Comparison of ENCODE assay signal across 18 cellular contexts in the genomic region with DNA sequence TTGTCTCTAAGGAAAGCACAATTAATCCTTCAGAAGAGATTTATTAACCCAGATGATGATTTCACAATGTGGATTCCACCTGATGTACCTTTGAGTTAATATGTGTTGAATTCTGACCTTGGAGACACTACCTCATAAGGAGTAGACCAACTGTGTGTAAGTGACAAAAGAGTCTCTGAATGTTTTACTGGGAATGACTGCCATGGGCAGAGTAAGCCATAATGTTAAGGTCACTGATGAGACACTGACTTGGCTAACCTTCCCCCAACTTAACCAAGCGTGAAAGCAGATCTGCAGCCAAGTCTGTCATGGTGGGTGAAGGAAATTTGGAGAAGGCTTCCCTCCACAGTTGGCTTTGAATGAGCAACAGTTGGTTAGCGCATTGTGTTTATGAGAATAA.
A peak's percentile ranks its signal among the peaks of the same experiment; 100 is the strongest.
DNase-seq lines count a peak whose midpoint lies in the region; ATAC-seq, FAIRE-seq and TF ChIP-seq lines count a peak whose summit lies in the region.
"Had no signal": no experiment of that assay in that cellular context is flagged by ENCODE, and none has a peak within 500 bp of the region (broad histone marks: within the 10 kb centered on the region; RNA-seq: fewer than 3 reads in every experiment).

No MANE protein-coding gene starts in this region.

- DNase-seq in astrocyte (ENCODE audit: low read depth) = peak; percentile 20
- DNase-seq in kidney tubule cell (ENCODE audit: low spot score) = peak; percentile 89
- DNase-seq in middle frontal gyrus (ENCODE audit: extremely low spot score, low spot score) = no peak
- DNase-seq in mesendoderm = no peak
- DNase-seq in activated T-cell treated with anti-CD3 and anti-CD28 coated beads, Interleukin-2, amount 50 U/mL, for 24 hours = no peak
- DNase-seq: ACHN; Calu3; CD4-positive, CD25-positive, alpha-beta regulatory T cell; DMS 273 treated with DMSO at 0.1 percent for 48 hours; DMS79; H9 had no signal

- H3K36me3 ChIP-seq in HEK293 (ENCODE audit: control insufficient read depth in 2 of 2, insufficient read depth in 1 of 2, low read length in 2 of 2) = no peaks in the 10 kb centered on the region
- H3K36me3 ChIP-seq in astrocyte (ENCODE audit: insufficient read depth, low read length) = no peaks in the 10 kb centered on the region
- H3K36me3 ChIP-seq in mesendoderm (ENCODE audit: control insufficient read depth, insufficient read depth, low read length) = no peaks in the 10 kb centered on the region
- H3K36me3 ChIP-seq: BLaER1 treated with 17β-estradiol and CSF1 and Interleukin-3, amounts not matched to agents 10 nM and 100 nM had no signal

- no peak overlapping the region for H3K4me3 Mint-ChIP-seq in astrocyte (ENCODE audit: unreplicated experiment)
- no peak overlapping the region for H3K4me3 Mint-ChIP-seq in activated T-cell treated with anti-CD3 and anti-CD28 coated beads, Interleukin-2, amount 50 U/mL, for 24 hours
- H3K4me3 Mint-ChIP-seq: CD4-positive, CD25-positive, alpha-beta regulatory T cell; GM23338; H9; IgD-negative memory B cell had no signal

- no peak overlapping the region for H3K56ac ChIP-seq in mesendoderm (ENCODE audit: low read length)

- H2AK5ac ChIP-seq in mesendoderm (ENCODE audit: low read length) = no peak overlapping the region

- no peak overlapping the region for H2AFZ ChIP-seq in astrocyte (ENCODE audit: low read depth, low read length)
- H2AFZ ChIP-seq: GM23338 had no signal

- H3K4me1 ChIP-seq in HEK293 (ENCODE audit: control insufficient read depth, insufficient read depth, low read length) = no peaks in the 10 kb centered on the region
- H3K4me1 ChIP-seq in astrocyte (ENCODE audit: insufficient read depth, low read length) = no peaks in the 10 kb centered on the region
- no peaks in the 10 kb centered on the region for H3K4me1 ChIP-seq in mesendoderm (ENCODE audit: control insufficient read depth, low read depth, low read length)
- H3K4me1 ChIP-seq: BLaER1 treated with 17β-estradiol and CSF1 and Interleukin-3, amounts not matched to agents 10 nM and 100 nM had no signal

- no peak overlapping the region for H3K4me3 ChIP-seq in HEK293 (ENCODE audit: low read depth, low read length)
- H3K4me3 ChIP-seq in astrocyte (ENCODE audit: insufficient read depth, low read depth, low read length) = no peak overlapping the region
- no peak overlapping the region for H3K4me3 ChIP-seq in mesendoderm (ENCODE audit: low read length)
- H3K4me3 ChIP-seq: BLaER1 treated with 17β-estradiol and CSF1 and Interleukin-3, amounts not matched to agents 10 nM and 100 nM; GM12878; GM23338 had no signal

- no peaks in the 10 kb centered on the region for H3K79me1 ChIP-seq in mesendoderm (ENCODE audit: low read length)

- no peak overlapping the region for H4K8ac ChIP-seq in mesendoderm (ENCODE audit: low read depth, low read length)

- POLR2A ChIA-PET in HEK293 (lab: Yijun Ruan, JAX) = no interaction called here

- H3K36me3 Mint-ChIP-seq in astrocyte (ENCODE audit: low read depth, unreplicated experiment) = no peaks in the 10 kb centered on the region
- no peaks in the 10 kb centered on the region for H3K36me3 Mint-ChIP-seq in activated T-cell treated with anti-CD3 and anti-CD28 coated beads, Interleukin-2, amount 50 U/mL, for 24 hours (ENCODE audit: low read depth)
- H3K36me3 Mint-ChIP-seq: CD4-positive, CD25-positive, alpha-beta regulatory T cell; IgD-negative memory B cell had no signal

- H3K79me2 ChIP-seq in astrocyte (ENCODE audit: insufficient read depth, low read length) (no peaks in the 10 kb centered on the region), mesendoderm (ENCODE audit: control insufficient read depth, insufficient read depth, low read length) (no peaks in the 10 kb centered on the region)

- no peak overlapping the region for H2BK120ac ChIP-seq in mesendoderm (ENCODE audit: low read depth, low read length)

- no peak for ATAC-seq in HG02759 (IDR thresholded peaks at IDR 0.05; ENCODE audit: unreplicated experiment)
- ATAC-seq: GM12878, GM23338 had no signal

- H3K9me3 ChIP-seq in HEK293 (ENCODE audit: control insufficient read depth, insufficient read depth, low read depth, low read length) (no peaks in the 10 kb centered on the region; the same call in 1 of the 2 replicates), astrocyte (ENCODE audit: insufficient read depth, low read depth, low read length) (no peaks in the 10 kb centered on the region)

- WGBS in mesendoderm (ENCODE audit: extremely low coverage, insufficient coverage, low lambda C conversion rate) = no CpG with 5 or more reads among the region's 2 CpGs

- no peaks in the 10 kb centered on the region for H3K27me3 Mint-ChIP-seq in astrocyte (ENCODE audit: low read depth, unreplicated experiment)
- no peaks in the 10 kb centered on the region for H3K27me3 Mint-ChIP-seq in activated T-cell treated with anti-CD3 and anti-CD28 coated beads, Interleukin-2, amount 50 U/mL, for 24 hours
- H3K27me3 Mint-ChIP-seq: CD4-positive, CD25-positive, alpha-beta regulatory T cell; IgD-negative memory B cell had no signal

- H3K9ac ChIP-seq in astrocyte (ENCODE audit: low read length) = no peak overlapping the region
- no peak overlapping the region for H3K9ac ChIP-seq in mesendoderm (ENCODE audit: low read length)
- H3K9ac ChIP-seq: BLaER1 treated with 17β-estradiol and CSF1 and Interleukin-3, amounts not matched to agents 10 nM and 100 nM had no signal

- H3K27me3 ChIP-seq in astrocyte (ENCODE audit: insufficient read depth, low read length) = no peaks in the 10 kb centered on the region
- H3K27me3 ChIP-seq in mesendoderm (ENCODE audit: insufficient read depth, low read length, poor library complexity) = no peaks in the 10 kb centered on the region
- H3K27me3 ChIP-seq: BLaER1 treated with 17β-estradiol and CSF1 and Interleukin-3, amounts not matched to agents 10 nM and 100 nM had no signal

- H2BK5ac ChIP-seq in mesendoderm (ENCODE audit: low read length) = no peak overlapping the region

- CTCF ChIA-PET in HEK293 (lab: Yijun Ruan, JAX) = interaction anchor here (0.7 to 1.4 kb wide), 2 partner anchors 13 to 21 kb away, joined by 3 to 4 read pairs; no protein-coding TSS in a partner anchor

- no peak overlapping the region for H3K4me2 ChIP-seq in astrocyte (ENCODE audit: low read length)
- H3K4me2 ChIP-seq in mesendoderm (ENCODE audit: low read length) = no peak overlapping the region
- H3K4me2 ChIP-seq: BLaER1 treated with 17β-estradiol and CSF1 and Interleukin-3, amounts not matched to agents 10 nM and 100 nM; GM23338 had no signal

- no peaks in the 10 kb centered on the region for H3K9me3 Mint-ChIP-seq in astrocyte (ENCODE audit: unreplicated experiment)
- H3K9me3 Mint-ChIP-seq in activated T-cell treated with anti-CD3 and anti-CD28 coated beads, Interleukin-2, amount 50 U/mL, for 24 hours = peaks cover 6% of the 10 kb centered on the region

- no peak overlapping the region for H3K18ac ChIP-seq in mesendoderm (ENCODE audit: low read length)

- TF ChIP-seq CTCF in HEK293 (tag by site-specific recombination; IDR thresholded peaks at IDR 0.05) = no peak
- no peak for TF ChIP-seq CTCF in astrocyte (IDR thresholded peaks at IDR 0.05; ENCODE audit: insufficient read depth, low read depth, low read length)

- no peak overlapping the region for H4K5ac ChIP-seq in mesendoderm (ENCODE audit: low read length)

- H3K23ac ChIP-seq in mesendoderm (ENCODE audit: low read length) = no peak overlapping the region

- no peak overlapping the region for H3K27ac Mint-ChIP-seq in astrocyte (ENCODE audit: unreplicated experiment)
- no peak overlapping the region for H3K27ac Mint-ChIP-seq in activated T-cell treated with anti-CD3 and anti-CD28 coated beads, Interleukin-2, amount 50 U/mL, for 24 hours
- H3K27ac Mint-ChIP-seq: CD4-positive, CD25-positive, alpha-beta regulatory T cell; GM23338; H9; IgD-negative memory B cell had no signal

- H4K20me1 ChIP-seq in astrocyte (ENCODE audit: insufficient read depth, low read length) = no peaks in the 10 kb centered on the region
- H4K20me1 ChIP-seq: BLaER1 treated with 17β-estradiol and CSF1 and Interleukin-3, amounts not matched to agents 10 nM and 100 nM had no signal

- no peak overlapping the region for H3K4ac ChIP-seq in mesendoderm (ENCODE audit: low read depth, low read length)

- FAIRE-seq in astrocyte (lab: Jason Lieb, UNC) = no peak
- FAIRE-seq: GM12878, GM18507 had no signal

- H2BK15ac ChIP-seq in mesendoderm (replicated peaks; ENCODE audit: low read depth) = no peak overlapping the region

- H3K27ac ChIP-seq in HEK293 (ENCODE audit: extremely low read depth, low read depth, low read length) = no peak overlapping the region
- no peak overlapping the region for H3K27ac ChIP-seq in astrocyte (ENCODE audit: low read depth, low read length)
- no peak overlapping the region for H3K27ac ChIP-seq in mesendoderm (ENCODE audit: low read depth, low read length)
- H3K27ac ChIP-seq: BLaER1 treated with 17β-estradiol and CSF1 and Interleukin-3, amounts not matched to agents 10 nM and 100 nM had no signal

- H3K4me1 Mint-ChIP-seq in astrocyte (ENCODE audit: low read depth, unreplicated experiment) = no peaks in the 10 kb centered on the region
- no peaks in the 10 kb centered on the region for H3K4me1 Mint-ChIP-seq in activated T-cell treated with anti-CD3 and anti-CD28 coated beads, Interleukin-2, amount 50 U/mL, for 24 hours (ENCODE audit: low read depth)
- H3K4me1 Mint-ChIP-seq: CD4-positive, CD25-positive, alpha-beta regulatory T cell; IgD-negative memory B cell had no signal

TF ChIP-seq in HEK293, 187 proteins besides CTCF, POLR2A, EP300 and RAD21:
- TF ChIP-seq ZNF658 (tag by site-specific recombination; IDR thresholded peaks at IDR 0.05) (no peak), SCRT2 (tag by site-specific recombination; IDR thresholded peaks at IDR 0.05) (peak; percentile 35; the same call in 1 of the 2 replicates)

Comparison
In these comparisons a context has a peak if more than half of its experiments do, and no peak if none do; other contexts are left out.
1. DNase-seq: peak in astrocyte (single experiment) and kidney tubule cell (single experiment); none in middle frontal gyrus (single experiment), mesendoderm (single experiment) and activated T-cell treated with anti-CD3 and anti-CD28 coated beads, Interleukin-2, amount 50 U/mL, for 24 hours (single experiment).